ENCODE assay signal across 19 cellular contexts in genomic region chr6:169577974-169578373, GRCh38.
"Had no signal": no experiment of that assay in that cellular context is flagged by ENCODE, and none has a peak within 500 bp of the region (broad histone marks: within the 10 kb centered on the region; RNA-seq: fewer than 3 reads in every experiment).

No MANE protein-coding gene starts in this region.

- H3K4me3 Mint-ChIP-seq: activated CD4-positive, alpha-beta T cell treated with anti-CD3 and anti-CD28 coated beads for 36 hours; activated CD8-positive, alpha-beta T cell treated with anti-CD3 and anti-CD28 coated beads for 36 hours; activated naive CD4-positive, alpha-beta T cell treated with anti-CD3 and anti-CD28 coated beads, Interleukin-2, amount 50 U/mL, for 24 hours; activated T-cell treated with anti-CD3 and anti-CD28 coated beads, Interleukin-2, amount 50 U/mL, for 4 hours; brain; dendritic cell treated with granulocyte-macrophage colony-stimulating factor and Interleukin-4, amounts not matched to agents 40 ng/mL and 50 ng/mL, for 4 days; naive thymus-derived CD4-positive, alpha-beta T cell had no signal

- H3K27me3 Mint-ChIP-seq: activated CD4-positive, alpha-beta T cell treated with anti-CD3 and anti-CD28 coated beads for 36 hours; activated CD8-positive, alpha-beta T cell treated with anti-CD3 and anti-CD28 coated beads for 36 hours; activated naive CD4-positive, alpha-beta T cell treated with anti-CD3 and anti-CD28 coated beads, Interleukin-2, amount 50 U/mL, for 24 hours; naive thymus-derived CD4-positive, alpha-beta T cell; stimulated activated naive B cell treated with anti-CD40 and anti-IgM and Interleukin-4, amounts not matched to agents 10 μg/mL and 1 μg/mL and 100 μg/mL, for 72 hours had no signal

- ATAC-seq: activated CD4-positive, alpha-beta T cell treated with anti-CD3 and anti-CD28 coated beads for 36 hours; activated CD8-positive, alpha-beta T cell treated with anti-CD3 and anti-CD28 coated beads for 36 hours; activated T-cell treated with anti-CD3 and anti-CD28 coated beads, Interleukin-2, amount 50 U/mL, for 4 hours; left lobe of liver; mucosa of descending colon; naive thymus-derived CD4-positive, alpha-beta T cell; SK-N-SH treated with all-trans-retinoic acid at 6 μM for 48 hours; stimulated activated naive B cell treated with anti-CD40 and anti-IgM and Interleukin-4, amounts not matched to agents 10 μg/mL and 1 μg/mL and 100 μg/mL, for 72 hours had no signal

- H3K9me3 ChIP-seq: mucosa of descending colon had no signal

- DNase-seq: activated CD4-positive, alpha-beta T cell treated with anti-CD3 and anti-CD28 coated beads for 36 hours; activated CD8-positive, alpha-beta T cell treated with anti-CD3 and anti-CD28 coated beads for 36 hours; activated effector memory CD4-positive, alpha-beta T cell treated with Interleukin-2 at 50 U/mL for 16 hours; activated T-cell treated with anti-CD3 and anti-CD28 coated beads, Interleukin-2, amount 50 U/mL, for 4 hours; cerebellar nuclear complex; foreskin fibroblast; mucosa of descending colon; naive thymus-derived CD4-positive, alpha-beta T cell; SHP77 treated with DMSO at 0.1 percent for 48 hours; stimulated activated CD4-positive, alpha-beta T cell treated with anti-CD3 and anti-CD28 coated beads, Interleukin-4, amount 100 ng/mL, for 1 hour; stimulated activated naive B cell treated with anti-CD40 and anti-IgM and Interleukin-4, amounts not matched to agents 10 μg/mL and 1 μg/mL and 100 μg/mL, for 72 hours; T-helper 1 cell; trophoblast cell had no signal

- H3K27ac Mint-ChIP-seq: activated CD8-positive, alpha-beta T cell treated with anti-CD3 and anti-CD28 coated beads for 36 hours; activated naive CD4-positive, alpha-beta T cell treated with anti-CD3 and anti-CD28 coated beads, Interleukin-2, amount 50 U/mL, for 24 hours; brain; dendritic cell treated with granulocyte-macrophage colony-stimulating factor and Interleukin-4, amounts not matched to agents 40 ng/mL and 50 ng/mL, for 4 days; naive thymus-derived CD4-positive, alpha-beta T cell had no signal

- H3K4me1 Mint-ChIP-seq: activated CD4-positive, alpha-beta T cell treated with anti-CD3 and anti-CD28 coated beads for 36 hours; activated naive CD4-positive, alpha-beta T cell treated with anti-CD3 and anti-CD28 coated beads, Interleukin-2, amount 50 U/mL, for 24 hours; brain had no signal

- H3K27ac ChIP-seq: VCaP had no signal

- H3K9me3 Mint-ChIP-seq: activated CD8-positive, alpha-beta T cell treated with anti-CD3 and anti-CD28 coated beads for 36 hours; activated naive CD4-positive, alpha-beta T cell treated with anti-CD3 and anti-CD28 coated beads, Interleukin-2, amount 50 U/mL, for 24 hours; activated T-cell treated with anti-CD3 and anti-CD28 coated beads, Interleukin-2, amount 50 U/mL, for 4 hours; brain had no signal

- H3K4me3 ChIP-seq: mucosa of descending colon had no signal
